25 cellular contexts compared by ENCODE assay signal in genomic region chr4:154643493-154643892, GRCh38. TPM values are rescaled to one million over a fixed set of nuclear protein-coding genes. Genes with fewer than 3 reads are reported as not detected.
DNase-seq lines count a peak whose midpoint lies in the region; ATAC-seq and TF ChIP-seq lines count a peak whose summit lies in the region.
"Had no signal": no experiment of that assay in that cellular context is flagged by ENCODE, and none has a peak within 500 bp of the region (broad histone marks: within the 10 kb centered on the region; RNA-seq: fewer than 3 reads in every experiment).

No MANE protein-coding gene starts in this region.

- no peak overlapping the region for H3K4me3 Mint-ChIP-seq in activated naive CD4-positive, alpha-beta T cell treated with anti-CD3 and anti-CD28 coated beads for 36 hours
- H3K4me3 Mint-ChIP-seq in activated naive CD8-positive, alpha-beta T cell treated with anti-CD3 and anti-CD28 coated beads, Interleukin-2, amount 50 U/mL, for 24 hours: no peak overlapping the region
- H3K4me3 Mint-ChIP-seq: CD4-positive, alpha-beta memory T cell; IgD-negative memory B cell had no signal

- H3K27me3 Mint-ChIP-seq in activated naive CD4-positive, alpha-beta T cell treated with anti-CD3 and anti-CD28 coated beads for 36 hours (ENCODE audit: low read depth): peaks cover 19% of the 10 kb centered on the region
- H3K27me3 Mint-ChIP-seq in activated naive CD8-positive, alpha-beta T cell treated with anti-CD3 and anti-CD28 coated beads, Interleukin-2, amount 50 U/mL, for 24 hours: peaks cover 12% of the 10 kb centered on the region

- no peak overlapping the region for H2AFZ ChIP-seq in GM23248

- H3K27ac ChIP-seq in GM23248 (no peak overlapping the region), RWPE2 (ENCODE audit: poor library complexity, severe bottlenecking) (no peak overlapping the region)
- H3K27ac ChIP-seq: BLaER1 treated with 17β-estradiol and CSF1 and Interleukin-3, amounts not matched to agents 10 nM and 100 nM; KMS-11; SK-N-MC had no signal

- H3K36me3 Mint-ChIP-seq in activated naive CD4-positive, alpha-beta T cell treated with anti-CD3 and anti-CD28 coated beads for 36 hours (ENCODE audit: low read depth): no peaks in the 10 kb centered on the region
- H3K36me3 Mint-ChIP-seq in activated naive CD8-positive, alpha-beta T cell treated with anti-CD3 and anti-CD28 coated beads, Interleukin-2, amount 50 U/mL, for 24 hours (ENCODE audit: low read depth): no peaks in the 10 kb centered on the region
- H3K36me3 Mint-ChIP-seq: CD4-positive, alpha-beta memory T cell; IgD-negative memory B cell had no signal

- no peak overlapping the region for H3K4me3 ChIP-seq in GM23248
- no peak overlapping the region for H3K4me3 ChIP-seq in RWPE2 (ENCODE audit: severe bottlenecking)
- H3K4me3 ChIP-seq in fibroblast of mammary gland (ENCODE audit: control insufficient read depth, low read depth, low read length): no peak overlapping the region
- H3K4me3 ChIP-seq: BLaER1 treated with 17β-estradiol and CSF1 and Interleukin-3, amounts not matched to agents 10 nM and 100 nM; SK-N-MC had no signal

- WGBS in GM23248 (ENCODE audit: low coverage in 1 of 2, low lambda C conversion rate in 2 of 2, missing lambda C conversion rate in 2 of 2), 2 experiments: 28 to 39% methylated on average over 2 of the region's 2 CpGs

- no peaks in the 10 kb centered on the region for H3K9me3 Mint-ChIP-seq in activated naive CD4-positive, alpha-beta T cell treated with anti-CD3 and anti-CD28 coated beads for 36 hours
- no peaks in the 10 kb centered on the region for H3K9me3 Mint-ChIP-seq in activated naive CD8-positive, alpha-beta T cell treated with anti-CD3 and anti-CD28 coated beads, Interleukin-2, amount 50 U/mL, for 24 hours
- H3K9me3 Mint-ChIP-seq: IgD-negative memory B cell had no signal

- no peaks in the 10 kb centered on the region for H3K79me2 ChIP-seq in GM23248 (ENCODE audit: insufficient read depth)

- H3K36me3 ChIP-seq in GM23248 (ENCODE audit: low read depth) (no peaks in the 10 kb centered on the region), RWPE2 (ENCODE audit: low read depth) (no peaks in the 10 kb centered on the region)
- H3K36me3 ChIP-seq: BLaER1 treated with 17β-estradiol and CSF1 and Interleukin-3, amounts not matched to agents 10 nM and 100 nM had no signal

- H3K27ac Mint-ChIP-seq in activated naive CD4-positive, alpha-beta T cell treated with anti-CD3 and anti-CD28 coated beads for 36 hours: no peak overlapping the region
- H3K27ac Mint-ChIP-seq in activated naive CD8-positive, alpha-beta T cell treated with anti-CD3 and anti-CD28 coated beads, Interleukin-2, amount 50 U/mL, for 24 hours: no peak overlapping the region
- H3K27ac Mint-ChIP-seq: CD4-positive, alpha-beta memory T cell; IgD-negative memory B cell had no signal

- H3F3A ChIP-seq in GM23248 (ENCODE audit: insufficient read depth): no peaks in the 10 kb centered on the region

- DNase-seq in A172 (ENCODE audit: low spot score): peak; percentile 8
- DNase-seq in GM23248: peak; percentile 38
- no peak for DNase-seq in RWPE2 (ENCODE audit: low spot score)
- peak; percentile 32 for DNase-seq in fibroblast of mammary gland (ENCODE audit: low read depth)
- no peak for DNase-seq in activated naive CD4-positive, alpha-beta T cell treated with anti-CD3 and anti-CD28 coated beads for 36 hours
- no peak for DNase-seq in activated naive CD8-positive, alpha-beta T cell treated with anti-CD3 and anti-CD28 coated beads, Interleukin-2, amount 50 U/mL, for 24 hours
- no peak for DNase-seq in GM10266 (ENCODE audit: extremely low spot score)
- DNase-seq: AML-193; Calu3; CD4-positive, alpha-beta memory T cell; DMS79 treated with DMSO at 0.1 percent for 48 hours; H7; NCI-H1048; NCI-H1694; NCI-H2029 treated with DMSO at 0.1 percent for 48 hours; NCI-H2227 treated with DMSO at 0.1 percent for 48 hours; NCI-H69; SIG-M5 had no signal

- ATAC-seq in RWPE2 (ENCODE audit: low read depth) (peak; percentile 29; the same call in 1 of the 3 replicates), HG03175 (IDR thresholded peaks at IDR 0.05; ENCODE audit: unreplicated experiment) (no peak)
- ATAC-seq in activated naive CD8-positive, alpha-beta T cell treated with anti-CD3 and anti-CD28 coated beads, Interleukin-2, amount 50 U/mL, for 24 hours: no peak
- ATAC-seq: Panc1 had no signal

- CTCF ChIA-PET in activated naive CD4-positive, alpha-beta T cell treated with anti-CD3 and anti-CD28 coated beads for 36 hours (lab: Charles Lee): no interaction called here

- H3K9ac ChIP-seq in GM23248: no peak overlapping the region
- H3K9ac ChIP-seq: BLaER1 treated with 17β-estradiol and CSF1 and Interleukin-3, amounts not matched to agents 10 nM and 100 nM; KMS-11 had no signal

- intact Hi-C loops in activated naive CD4-positive, alpha-beta T cell treated with anti-CD3 and anti-CD28 coated beads for 36 hours (cut with micrococcal nuclease): no loop called here

- H3K27me3 ChIP-seq in GM23248 (replicated peaks; ENCODE audit: insufficient read depth) (peaks cover 4% of the 10 kb centered on the region; the same call in 1 of the 2 replicates), RWPE2 (ENCODE audit: insufficient read depth, poor library complexity, severe bottlenecking) (no peaks in the 10 kb centered on the region)
- H3K27me3 ChIP-seq: BLaER1 treated with 17β-estradiol and CSF1 and Interleukin-3, amounts not matched to agents 10 nM and 100 nM had no signal

- in situ Hi-C loops in GM23248 (cut with MboI): no loop called here

- H3K9me2 ChIP-seq in GM23248 (ENCODE audit: insufficient read depth): no peaks in the 10 kb centered on the region

- H3K9me3 ChIP-seq in GM23248 (ENCODE audit: low read depth): no peaks in the 10 kb centered on the region
- no peaks in the 10 kb centered on the region for H3K9me3 ChIP-seq in RWPE2 (ENCODE audit: severe bottlenecking)
- H3K9me3 ChIP-seq: BLaER1 treated with 17β-estradiol and CSF1 and Interleukin-3, amounts not matched to agents 10 nM and 100 nM had no signal

- no peaks in the 10 kb centered on the region for H3K4me1 ChIP-seq in GM23248 (ENCODE audit: insufficient read depth)
- H3K4me1 ChIP-seq in RWPE2 (ENCODE audit: insufficient read depth, poor library complexity, severe bottlenecking): peaks cover 3% of the 10 kb centered on the region
- H3K4me1 ChIP-seq: BLaER1 treated with 17β-estradiol and CSF1 and Interleukin-3, amounts not matched to agents 10 nM and 100 nM had no signal

- no peaks in the 10 kb centered on the region for H4K20me1 ChIP-seq in GM23248 (ENCODE audit: insufficient read depth)
- H4K20me1 ChIP-seq: BLaER1 treated with 17β-estradiol and CSF1 and Interleukin-3, amounts not matched to agents 10 nM and 100 nM had no signal

- no peaks in the 10 kb centered on the region for H3K4me1 Mint-ChIP-seq in activated naive CD4-positive, alpha-beta T cell treated with anti-CD3 and anti-CD28 coated beads for 36 hours (ENCODE audit: low read depth)
- no peaks in the 10 kb centered on the region for H3K4me1 Mint-ChIP-seq in activated naive CD8-positive, alpha-beta T cell treated with anti-CD3 and anti-CD28 coated beads, Interleukin-2, amount 50 U/mL, for 24 hours
- H3K4me1 Mint-ChIP-seq: CD4-positive, alpha-beta memory T cell; IgD-negative memory B cell had no signal

- TF ChIP-seq CTCF in RWPE2 (IDR thresholded peaks at IDR 0.05; ENCODE audit: poor library complexity, severe bottlenecking) (no peak), fibroblast of mammary gland (conservative IDR thresholded peaks at IDR 0.05; ENCODE audit: control insufficient read depth, insufficient read depth, low read depth, low read length) (no peak), GM10266 (IDR thresholded peaks at IDR 0.05; ENCODE audit: control insufficient read depth, insufficient read depth, low read depth, missing control alignments) (no peak)

- H3K4me2 ChIP-seq in GM23248 (ENCODE audit: unreplicated experiment): no peak overlapping the region
- H3K4me2 ChIP-seq: BLaER1 treated with 17β-estradiol and CSF1 and Interleukin-3, amounts not matched to agents 10 nM and 100 nM; KMS-11 had no signal

RNA-seq across cellular contexts. Expression of gene FGG, which starts 31.0 kb away (rescaled TPM):
- total RNA-seq in A172 (2014; rRNA removed; shearing (Covaris generic)): not detected in 2 replicates
- total RNA-seq in GM23248 (2014; rRNA removed; shearing (Covaris generic)): not detected in 2 replicates
- polyA plus RNA-seq in GM23248 (2016; fragmentation: Nextera tagmentation; extraction: Ambion mirVana): not detected in 2 replicates
- not detected for total RNA-seq in activated naive CD4-positive, alpha-beta T cell treated with anti-CD3 and anti-CD28 coated beads for 36 hours
- total RNA-seq: CD4-positive, alpha-beta memory T cell; H7 had no signal
- polyA plus RNA-seq: CD4-positive, alpha-beta memory T cell; IgD-negative memory B cell had no signal

RNA-seq across cellular contexts. Expression of gene FGA, which starts 53.0 kb away (rescaled TPM):
- not detected in 2 replicates for total RNA-seq in A172 (2014; rRNA removed; shearing (Covaris generic))
- not detected in 2 replicates for total RNA-seq in GM23248 (2014; rRNA removed; shearing (Covaris generic))
- not detected in 2 replicates for polyA plus RNA-seq in GM23248 (2016; fragmentation: Nextera tagmentation; extraction: Ambion mirVana)
- not detected for total RNA-seq in activated naive CD4-positive, alpha-beta T cell treated with anti-CD3 and anti-CD28 coated beads for 36 hours
- total RNA-seq: Calu3; CD4-positive, alpha-beta memory T cell; H7; NCI-H460 had no signal
- polyA plus RNA-seq: CD4-positive, alpha-beta memory T cell; IgD-negative memory B cell had no signal

Comparison
In these comparisons a context has a peak if more than half of its experiments do, and no peak if none do; other contexts are left out.
1. DNase-seq: peak in A172 (single experiment), GM23248 (single experiment) and fibroblast of mammary gland (single experiment); none in RWPE2 (single experiment), activated naive CD4-positive, alpha-beta T cell treated with anti-CD3 and anti-CD28 coated beads for 36 hours (single experiment), activated naive CD8-positive, alpha-beta T cell treated with anti-CD3 and anti-CD28 coated beads, Interleukin-2, amount 50 U/mL, for 24 hours (single experiment) and GM10266 (single experiment).